In the genomic region with DNA sequence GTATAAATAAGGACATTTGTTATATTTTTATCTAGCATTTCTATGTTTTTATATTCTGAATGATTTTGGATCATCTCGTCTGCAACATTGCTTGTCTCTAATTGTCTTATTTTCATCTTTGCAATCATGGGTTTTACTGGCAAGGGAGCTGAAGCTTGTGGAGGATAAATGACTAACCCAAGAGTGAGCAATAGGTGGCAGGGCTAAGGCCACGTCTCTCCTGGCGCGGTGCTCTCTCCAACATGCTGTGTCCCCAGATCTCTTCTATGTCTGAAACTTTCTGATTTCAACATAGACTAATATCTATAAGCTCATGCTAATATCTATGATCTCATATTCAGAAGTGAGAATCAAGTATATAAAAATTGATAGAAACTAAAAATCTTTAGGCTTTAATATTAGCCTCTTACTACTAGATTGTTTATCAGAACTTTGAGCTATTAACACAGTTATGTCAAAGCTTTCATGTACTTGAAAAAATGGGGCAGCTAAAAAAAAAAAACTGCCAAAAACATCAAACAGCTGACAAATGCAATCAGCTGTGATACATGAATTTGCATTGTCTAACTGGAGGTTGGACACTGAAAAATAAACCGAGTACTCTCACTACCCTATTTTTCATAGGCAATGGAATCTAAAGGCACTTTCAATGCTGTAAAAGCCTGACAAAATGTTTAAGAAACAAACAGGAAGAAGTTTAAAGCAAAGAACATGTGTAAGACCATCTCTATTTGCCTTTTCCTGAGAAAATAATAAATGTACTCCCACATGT, we compare ENCODE assay signal across 9 cellular contexts.
A peak's percentile ranks its signal among the peaks of the same experiment; 100 is the strongest.
DNase-seq lines count a peak whose midpoint lies in the region; ATAC-seq lines count a peak whose summit lies in the region.
"Had no signal": no experiment of that assay in that cellular context is flagged by ENCODE, and none has a peak within 500 bp of the region (broad histone marks: within the 10 kb centered on the region; RNA-seq: fewer than 3 reads in every experiment).

No MANE protein-coding gene starts in this region.

- ATAC-seq in GM18517 (IDR thresholded peaks at IDR 0.05; ENCODE audit: unreplicated experiment) (peak; percentile 82), GM21526 (IDR thresholded peaks at IDR 0.05; ENCODE audit: low FRiP score, unreplicated experiment) (peak; percentile 80), HG03196 (IDR thresholded peaks at IDR 0.05; ENCODE audit: unreplicated experiment) (peak; percentile 78)
- ATAC-seq: left lobe of liver had no signal

- DNase-seq in germinal center (ENCODE audit: low spot score) = peak; percentile 47
- DNase-seq in midbrain (lab: John Stamatoyannopoulos, UW) = no peak
- DNase-seq in DMS 273 treated with DMSO at 0.1 percent for 48 hours (lab: John Stamatoyannopoulos, UW) = no peak
- DNase-seq in SHP77 treated with DMSO at 0.1 percent for 48 hours (lab: John Stamatoyannopoulos, UW) = no peak
- DNase-seq in cerebellar cortex (ENCODE audit: low spot score) = no peak
